8 cellular contexts compared by ENCODE assay signal in the genomic region with DNA sequence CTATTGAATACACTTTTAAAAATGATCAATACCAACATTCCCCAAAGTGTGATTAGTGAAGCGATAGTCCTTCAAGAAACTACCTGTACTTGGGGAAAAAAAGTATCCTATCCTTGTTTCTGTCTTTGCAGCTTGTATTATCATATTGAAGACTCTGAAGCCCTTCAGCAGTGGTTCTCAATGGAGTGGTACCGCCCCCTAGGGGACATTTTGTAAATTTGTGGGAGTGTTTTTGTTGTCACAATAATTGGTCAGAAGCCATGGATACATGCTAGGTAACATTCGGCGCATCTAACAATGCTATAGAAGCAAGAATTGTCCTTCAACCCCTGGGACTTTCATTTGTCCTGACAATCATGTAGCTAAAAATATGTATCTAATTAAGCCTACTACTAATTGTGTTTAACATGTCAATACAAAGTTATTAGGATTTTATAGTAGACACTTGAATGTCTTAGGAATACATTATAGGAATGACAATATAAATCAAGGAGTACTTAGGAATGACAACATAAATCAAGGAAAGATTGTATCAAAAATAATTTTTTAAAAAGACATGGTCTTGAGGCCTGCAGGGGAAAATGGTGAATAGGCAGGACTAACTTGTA. TPM values are rescaled to one million over a fixed set of nuclear protein-coding genes. Genes with fewer than 3 reads are reported as not detected.
DNase-seq lines count a peak whose midpoint lies in the region; ATAC-seq and TF ChIP-seq lines count a peak whose summit lies in the region.

No MANE protein-coding gene starts in this region.

- POLR2A ChIA-PET in SK-N-SH (lab: Yijun Ruan, JAX): no interaction called here

- peaks cover 5 to 44% (median 34%) of the 10 kb centered on the region in 7 donors for H3K9me3 Mint-ChIP-seq in naive B cell

- 61% methylated on average over 4 of the region's 4 CpGs for WGBS in SK-N-SH (ENCODE audit: low lambda C conversion rate)

- ATAC-seq in GM19463 (IDR thresholded peaks at IDR 0.05; ENCODE audit: unreplicated experiment) (peak; percentile 85), naive B cell (ENCODE audit: low read depth in 2 of 2) (no peak)

- peak; percentile 82 for TF ChIP-seq CTCF in SK-N-SH (IDR thresholded peaks at IDR 0.05)

- no peaks in the 10 kb centered on the region for H3K9me3 ChIP-seq in SK-N-SH

- H3K36me3 ChIP-seq in SK-N-SH (replicated peaks in 1 of 2; ENCODE audit: control insufficient read depth in 1 of 2, insufficient read depth in 2 of 2, low read length in 1 of 2): no peaks in the 10 kb centered on the region

- no peak overlapping the region for H3K9ac ChIP-seq in SK-N-SH

- peaks cover 0 to 3% of the 10 kb centered on the region in 2 experiments; a peak in 1 of 4 replicates for H3K4me1 ChIP-seq in SK-N-SH (ENCODE audit: control insufficient read depth in 1 of 2, insufficient read depth in 2 of 2, low read depth in 1 of 2, low read length in 1 of 2)

- no peaks in the 10 kb centered on the region for H3F3A ChIP-seq in SK-N-SH (replicated peaks; ENCODE audit: insufficient read depth)

- DNase-seq in NCI-H146 (lab: John Stamatoyannopoulos, UW) (peak; percentile 33), NCI-H146 treated with DMSO at 0.1 percent for 48 hours (lab: John Stamatoyannopoulos, UW; ENCODE audit: unreplicated experiment) (no peak), SK-N-SH (peak; percentile 27), dermis microvascular lymphatic vessel endothelial cell (ENCODE audit: low read depth in 2 of 2) (peak; percentile 71 to 77), naive B cell (peak; percentile 20), middle frontal gyrus (ENCODE audit: extremely low spot score, low spot score) (no peak)
- DNase-seq in Jurkat, Clone E6-1 (ENCODE audit: low read depth, low spot score): peak; percentile 57

- no peak overlapping the region for H3K27ac ChIP-seq in SK-N-SH (ENCODE audit: low read depth in 2 of 2, low read length in 1 of 2)

- no peak overlapping the region for H3K27ac Mint-ChIP-seq in naive B cell

- no peak overlapping the region for H2AFZ ChIP-seq in SK-N-SH (ENCODE audit: low read depth)

- H3K4me2 ChIP-seq in SK-N-SH: no peak overlapping the region

- H4K20me1 ChIP-seq in SK-N-SH (ENCODE audit: insufficient read depth): no peaks in the 10 kb centered on the region

- TF ChIP-seq RAD21 in SK-N-SH (IDR thresholded peaks at IDR 0.05; ENCODE audit: low read length): peak; percentile 62

- H3K4me3 Mint-ChIP-seq in naive B cell: no peak overlapping the region

- H3K36me3 Mint-ChIP-seq in naive B cell: peaks cover 14 to 37% of the 10 kb centered on the region in 2 donors

- no peaks in the 10 kb centered on the region for H3K27me3 ChIP-seq in SK-N-SH (ENCODE audit: insufficient read depth)

- H3K79me2 ChIP-seq in SK-N-SH (ENCODE audit: insufficient read depth): no peaks in the 10 kb centered on the region

- no peaks in the 10 kb centered on the region for H3K27me3 Mint-ChIP-seq in naive B cell

- H3K4me3 ChIP-seq in Jurkat, Clone E6-1 (ENCODE audit: low read length): no peak overlapping the region
- H3K4me3 ChIP-seq in SK-N-SH (ENCODE audit: low read depth in 2 of 2, low read length in 1 of 2): peak overlapping the region in 1 of 2 experiments; percentile 23; a peak in 1 of 4 replicates

- H3K4me1 Mint-ChIP-seq in naive B cell: no peaks in the 10 kb centered on the region

- no peak for TF ChIP-seq EP300 in SK-N-SH (IDR thresholded peaks at IDR 0.05; ENCODE audit: borderline replicate concordance in 1 of 2, low read depth in 1 of 2, low read length in 1 of 2)

- H3K9me2 ChIP-seq in SK-N-SH: no peaks in the 10 kb centered on the region

- CTCF ChIA-PET in SK-N-SH (lab: Yijun Ruan, JAX): interaction anchor here (0.6 to 4.4 kb wide), 32 partner anchors 10 to 570 kb away, joined by 3 to 60 read pairs (median 4); no protein-coding TSS in a partner anchor

TF ChIP-seq in SK-N-SH, 30 proteins besides CTCF, POLR2A, EP300 and RAD21:
- TF ChIP-seq, protein P1, sequence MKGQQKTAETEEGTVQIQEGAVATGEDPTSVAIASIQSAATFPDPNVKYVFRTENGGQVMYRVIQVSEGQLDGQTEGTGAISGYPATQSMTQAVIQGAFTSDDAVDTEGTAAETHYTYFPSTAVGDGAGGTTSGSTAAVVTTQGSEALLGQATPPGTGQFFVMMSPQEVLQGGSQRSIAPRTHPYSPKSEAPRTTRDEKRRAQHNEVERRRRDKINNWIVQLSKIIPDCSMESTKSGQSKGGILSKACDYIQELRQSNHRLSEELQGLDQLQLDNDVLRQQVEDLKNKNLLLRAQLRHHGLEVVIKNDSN (IDR thresholded peaks at IDR 0.05; ENCODE audit: borderline replicate concordance, low read depth): no peak
- TF ChIP-seq MXI1 (IDR thresholded peaks at IDR 0.05; ENCODE audit: low read depth, low read length): no peak
- TF ChIP-seq SMC3 (IDR thresholded peaks at IDR 0.05; ENCODE audit: low read depth, low read length): 0 out of 2 replicates have a peak, but pooled peaks have one; percentile 23

RNA-seq across cellular contexts. Expression of a gene that starts 53.7 kb away (rescaled TPM):
- polyA plus RNA-seq in Jurkat, Clone E6-1 (2012; ENCODE audit: insufficient read depth, insufficient read length): 42.6 TPM
- 15.1 and 21.1 TPM in 2 replicates for polyA plus RNA-seq in SK-N-SH (2012; rRNA removed)
- polyA plus RNA-seq in SK-N-SH (2012; cell fraction: cytosol; rRNA removed): 24.0 and 25.4 TPM in 2 replicates
- 9.7 and 21.3 TPM in 2 replicates for polyA plus RNA-seq in SK-N-SH (2012; cell fraction: nucleus; rRNA removed)
- 88.2 and 89.9 TPM in 2 replicates for total RNA-seq in dermis microvascular lymphatic vessel endothelial cell
- polyA plus RNA-seq in naive B cell (ENCODE audit: low read depth in 6 of 6): 10 to 100 TPM; 40.4 to 75.9 (median 44.7) TPM

Comparison
In these comparisons a context has a peak if more than half of its experiments do, and no peak if none do; other contexts are left out.
1. DNase-seq: peak in NCI-H146 (single experiment), Jurkat, Clone E6-1 (single experiment), SK-N-SH (single experiment), dermis microvascular lymphatic vessel endothelial cell (2 of 2) and naive B cell (single experiment); none in NCI-H146 treated with DMSO at 0.1 percent for 48 hours (single experiment) and middle frontal gyrus (single experiment).